Comparison of ENCODE assay signal across 21 cellular contexts in the genomic region with DNA sequence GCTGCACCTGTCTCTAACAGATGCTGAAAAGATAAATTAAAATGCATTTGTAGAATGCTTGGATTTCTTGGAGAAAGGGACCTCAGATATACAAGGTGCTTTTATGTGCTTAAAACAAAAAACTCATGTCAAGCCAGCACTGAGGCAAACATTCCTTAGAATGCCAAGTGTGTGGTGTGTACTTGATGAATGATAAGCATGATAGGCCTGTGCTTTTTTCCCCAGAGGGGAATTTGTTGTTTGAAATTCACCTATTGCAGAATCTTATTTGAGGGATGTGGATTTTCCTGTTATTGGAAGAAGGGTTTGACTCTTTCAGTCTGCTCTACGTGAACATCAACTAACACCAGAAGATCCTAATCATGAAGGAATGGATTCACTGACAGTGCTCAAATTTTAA.
"Had no signal": no experiment of that assay in that cellular context is flagged by ENCODE, and none has a peak within 500 bp of the region (broad histone marks: within the 10 kb centered on the region; RNA-seq: fewer than 3 reads in every experiment).

No MANE protein-coding gene starts in this region.

- H3K27ac Mint-ChIP-seq: memory B cell; natural killer cell treated with Interleukin-12 subunit alpha and Interleukin-12 subunit beta and Interleukin-15 and Interleukin-18, amount 100 ng/mL, for 72 hours; progenitor cell of endocrine pancreas; stimulated activated memory B cell treated with anti-CD40 and anti-IgM and Interleukin-4, amounts not matched to agents 10 μg/mL and 1 μg/mL and 100 μg/mL, for 72 hours had no signal

- H3K27ac ChIP-seq: dorsolateral prefrontal cortex, parathyroid adenoma, testis, tibial artery, vagina had no signal

- H3K79me2 ChIP-seq: parathyroid adenoma had no signal

- H3K4me1 ChIP-seq: parathyroid adenoma, testis, tibial artery, vagina had no signal

- H3K9me3 Mint-ChIP-seq: memory B cell; naive B cell; natural killer cell treated with Interleukin-12 subunit alpha and Interleukin-12 subunit beta and Interleukin-15 and Interleukin-18, amount 100 ng/mL, for 72 hours; neural crest cell; stimulated activated memory B cell treated with anti-CD40 and anti-IgM and Interleukin-4, amounts not matched to agents 10 μg/mL and 1 μg/mL and 100 μg/mL, for 72 hours had no signal

- H3K9me3 ChIP-seq: mucosa of descending colon, testis, tibial artery, vagina had no signal

- DNase-seq: dorsolateral prefrontal cortex; effector CD4-positive, alpha-beta T cell; head of caudate nucleus; left ventricle myocardium superior; mucosa of descending colon; naive B cell; stimulated activated CD4-positive, alpha-beta T cell treated with anti-CD3 and anti-CD28 coated beads, Interleukin-2, amount 100 ng/mL, for 24 hours; stimulated activated CD4-positive, alpha-beta T cell treated with anti-CD3 and anti-CD28 coated beads, Interleukin-4, amount 100 ng/mL, for 24 hours; stimulated activated naive CD8-positive, alpha-beta T cell treated with anti-CD3 and anti-CD28 coated beads, Interleukin-15, Interleukin-2, amounts not matched to agents 100 U/mL and 50 U/mL, for 24 hours; substantia nigra; testis; tibial artery had no signal

- H3K4me3 Mint-ChIP-seq: memory B cell; naive B cell; natural killer cell treated with Interleukin-12 subunit alpha and Interleukin-12 subunit beta and Interleukin-15 and Interleukin-18, amount 100 ng/mL, for 72 hours; neural crest cell; stimulated activated memory B cell treated with anti-CD40 and anti-IgM and Interleukin-4, amounts not matched to agents 10 μg/mL and 1 μg/mL and 100 μg/mL, for 72 hours had no signal

- H3K4me1 Mint-ChIP-seq: stimulated activated memory B cell treated with anti-CD40 and anti-IgM and Interleukin-4, amounts not matched to agents 10 μg/mL and 1 μg/mL and 100 μg/mL, for 72 hours had no signal

- H2AFZ ChIP-seq: parathyroid adenoma had no signal

- H3K27me3 ChIP-seq: dorsolateral prefrontal cortex, testis, tibial artery, vagina had no signal

- H3K4me3 ChIP-seq: dorsolateral prefrontal cortex, lung, mucosa of descending colon, testis, tibial artery, vagina had no signal

- H3K9ac ChIP-seq: parathyroid adenoma had no signal

- H3K27me3 Mint-ChIP-seq: memory B cell; naive B cell; natural killer cell treated with Interleukin-12 subunit alpha and Interleukin-12 subunit beta and Interleukin-15 and Interleukin-18, amount 100 ng/mL, for 72 hours; progenitor cell of endocrine pancreas; stimulated activated memory B cell treated with anti-CD40 and anti-IgM and Interleukin-4, amounts not matched to agents 10 μg/mL and 1 μg/mL and 100 μg/mL, for 72 hours had no signal

- ATAC-seq: left ventricle myocardium superior; mucosa of descending colon; natural killer cell treated with Interleukin-12 subunit alpha and Interleukin-12 subunit beta and Interleukin-15 and Interleukin-18, amount 100 ng/mL, for 72 hours; sciatic nerve; stimulated activated memory B cell treated with anti-CD40 and anti-IgM and Interleukin-4, amounts not matched to agents 10 μg/mL and 1 μg/mL and 100 μg/mL, for 72 hours; stimulated activated naive CD8-positive, alpha-beta T cell treated with anti-CD3 and anti-CD28 coated beads, Interleukin-15, Interleukin-2, amounts not matched to agents 100 U/mL and 50 U/mL, for 24 hours had no signal
